In genomic region chr6:124986146-124986545, GRCh38 we compare ENCODE assay signal across 1 cellular context.
TF ChIP-seq lines count a peak whose summit lies in the region.

No MANE protein-coding gene starts in this region.

TF ChIP-seq in GM23338, 12 proteins besides CTCF, POLR2A, EP300 and RAD21 (continued from another document):
- TF ChIP-seq ZNF462 (CRISPR knock-in tag; IDR thresholded peaks at IDR 0.05) (no peak), JUNB (IDR thresholded peaks at IDR 0.05; ENCODE audit: unreplicated experiment) (no peak), STAT1 (IDR thresholded peaks at IDR 0.05; ENCODE audit: unreplicated experiment) (no peak), ETS1 (IDR thresholded peaks at IDR 0.05) (no peak)
